ENCODE assay signal across 9 cellular contexts in genomic region chr2:43051316-43051715, GRCh38.
DNase-seq lines count a peak whose midpoint lies in the region; ATAC-seq, FAIRE-seq and TF ChIP-seq lines count a peak whose summit lies in the region.
"Had no signal": no experiment of that assay in that cellular context is flagged by ENCODE, and none has a peak within 500 bp of the region (broad histone marks: within the 10 kb centered on the region; RNA-seq: fewer than 3 reads in every experiment).

No MANE protein-coding gene starts in this region.

- H3K27ac ChIP-seq in pancreas (no peak overlapping the region), endodermal cell (ENCODE audit: low read depth, low read length) (no peak overlapping the region), coronary artery (no peak overlapping the region)

- H3K36me3 Mint-ChIP-seq in chondrocyte (ENCODE audit: low read depth): no peaks in the 10 kb centered on the region
- H3K36me3 Mint-ChIP-seq in endodermal cell (ENCODE audit: low read depth): no peaks in the 10 kb centered on the region

- H3K27ac Mint-ChIP-seq in chondrocyte (ENCODE audit: unreplicated experiment) (no peak overlapping the region), endodermal cell (no peak overlapping the region)
- H3K27ac Mint-ChIP-seq: stimulated activated naive CD8-positive, alpha-beta T cell treated with anti-CD3 and anti-CD28 coated beads, Interleukin-15, Interleukin-2, amounts not matched to agents 100 ng/mL and 50 ng/mL, for 24 hours had no signal

- H3K27me3 ChIP-seq in pancreas: no peaks in the 10 kb centered on the region
- no peaks in the 10 kb centered on the region for H3K27me3 ChIP-seq in endodermal cell (ENCODE audit: control insufficient read depth, insufficient read depth, low read length, poor library complexity, severe bottlenecking)

- H3K4me3 ChIP-seq in pancreas (no peak overlapping the region), endodermal cell (ENCODE audit: low read length) (no peak overlapping the region), coronary artery (no peak overlapping the region)

- H3K4me1 Mint-ChIP-seq in chondrocyte (ENCODE audit: low read depth) (peaks cover 55% of the 10 kb centered on the region), endodermal cell (peaks cover 16% of the 10 kb centered on the region)

- H3K36me3 ChIP-seq in pancreas (no peaks in the 10 kb centered on the region), endodermal cell (ENCODE audit: control insufficient read depth, insufficient read depth, low read length) (no peaks in the 10 kb centered on the region)

- no peak for TF ChIP-seq CTCF in chondrocyte (IDR thresholded peaks at IDR 0.05)
- TF ChIP-seq CTCF in pancreas (IDR thresholded peaks at IDR 0.05): no peak
- TF ChIP-seq CTCF in endodermal cell (conservative IDR thresholded peaks at IDR 0.05): no peak
- no peak for TF ChIP-seq CTCF in coronary artery (IDR thresholded peaks at IDR 0.05)

- H3K4me1 ChIP-seq in pancreas: peaks cover 5 to 13% (median 10%) of the 10 kb centered on the region in 3 donors
- peaks cover 6% of the 10 kb centered on the region for H3K4me1 ChIP-seq in endodermal cell (ENCODE audit: control insufficient read depth, insufficient read depth, low read length)

- H3K9ac ChIP-seq in endodermal cell (ENCODE audit: extremely low read depth, low read length, poor library complexity, severe bottlenecking): no peak overlapping the region

- no peaks in the 10 kb centered on the region for H3K9me3 Mint-ChIP-seq in chondrocyte (ENCODE audit: low read depth)
- no peaks in the 10 kb centered on the region for H3K9me3 Mint-ChIP-seq in endodermal cell
- H3K9me3 Mint-ChIP-seq: stimulated activated naive CD8-positive, alpha-beta T cell treated with anti-CD3 and anti-CD28 coated beads, Interleukin-15, Interleukin-2, amounts not matched to agents 100 ng/mL and 50 ng/mL, for 24 hours had no signal

- H3K4me3 Mint-ChIP-seq in chondrocyte (ENCODE audit: unreplicated experiment): no peak overlapping the region
- no peak overlapping the region for H3K4me3 Mint-ChIP-seq in endodermal cell
- H3K4me3 Mint-ChIP-seq: stimulated activated naive CD8-positive, alpha-beta T cell treated with anti-CD3 and anti-CD28 coated beads, Interleukin-15, Interleukin-2, amounts not matched to agents 100 ng/mL and 50 ng/mL, for 24 hours had no signal

- 77 to 91% methylated on average over 8 of the region's 8 CpGs for WGBS in pancreas, 2 donors
- WGBS in endodermal cell (ENCODE audit: insufficient coverage in 1 of 2, insufficient read length in 1 of 2), 2 experiments: 96% methylated on average over 3 to 8 of the region's 8 CpGs

- intact Hi-C loops in pancreas (cut with DNase I): no loop called here

- ATAC-seq in pancreas (peak in 3 of 4 donors; percentile 31 to 52 (median 33)), HG03196 (IDR thresholded peaks at IDR 0.05; ENCODE audit: unreplicated experiment) (no peak)

- DNase-seq in EH (ENCODE audit: low read depth): peak; percentile 76
- peak; percentile 84 for DNase-seq in RCC 7860 (ENCODE audit: low spot score)
- peak; percentile 41 for DNase-seq in chondrocyte (ENCODE audit: low spot score)
- DNase-seq in pancreas: peak in 1 of 6 donors; percentile 16
- DNase-seq in CD1c-positive myeloid dendritic cell (ENCODE audit: extremely low spot score): no peak
- no peak for DNase-seq in endodermal cell
- DNase-seq in coronary artery (ENCODE audit: low spot score): no peak

- no peaks in the 10 kb centered on the region for H3K9me3 ChIP-seq in pancreas
- no peaks in the 10 kb centered on the region for H3K9me3 ChIP-seq in endodermal cell (ENCODE audit: control insufficient read depth, low read length)

- FAIRE-seq in RCC 7860 (lab: Jason Lieb, UNC): peak; percentile 77
- FAIRE-seq in pancreas (lab: Jason Lieb, UNC): no peak

- H3K27me3 Mint-ChIP-seq in chondrocyte (ENCODE audit: low read depth): peaks cover 2% of the 10 kb centered on the region
- H3K27me3 Mint-ChIP-seq in endodermal cell (ENCODE audit: insufficient read depth): no peaks in the 10 kb centered on the region

Comparison
In these comparisons a context has a peak if more than half of its experiments do, and no peak if none do; other contexts are left out.
1. DNase-seq: peak in EH (single experiment), RCC 7860 (single experiment) and chondrocyte (single experiment); none in CD1c-positive myeloid dendritic cell (single experiment), endodermal cell (single experiment) and coronary artery (single experiment).